In the genomic region with DNA sequence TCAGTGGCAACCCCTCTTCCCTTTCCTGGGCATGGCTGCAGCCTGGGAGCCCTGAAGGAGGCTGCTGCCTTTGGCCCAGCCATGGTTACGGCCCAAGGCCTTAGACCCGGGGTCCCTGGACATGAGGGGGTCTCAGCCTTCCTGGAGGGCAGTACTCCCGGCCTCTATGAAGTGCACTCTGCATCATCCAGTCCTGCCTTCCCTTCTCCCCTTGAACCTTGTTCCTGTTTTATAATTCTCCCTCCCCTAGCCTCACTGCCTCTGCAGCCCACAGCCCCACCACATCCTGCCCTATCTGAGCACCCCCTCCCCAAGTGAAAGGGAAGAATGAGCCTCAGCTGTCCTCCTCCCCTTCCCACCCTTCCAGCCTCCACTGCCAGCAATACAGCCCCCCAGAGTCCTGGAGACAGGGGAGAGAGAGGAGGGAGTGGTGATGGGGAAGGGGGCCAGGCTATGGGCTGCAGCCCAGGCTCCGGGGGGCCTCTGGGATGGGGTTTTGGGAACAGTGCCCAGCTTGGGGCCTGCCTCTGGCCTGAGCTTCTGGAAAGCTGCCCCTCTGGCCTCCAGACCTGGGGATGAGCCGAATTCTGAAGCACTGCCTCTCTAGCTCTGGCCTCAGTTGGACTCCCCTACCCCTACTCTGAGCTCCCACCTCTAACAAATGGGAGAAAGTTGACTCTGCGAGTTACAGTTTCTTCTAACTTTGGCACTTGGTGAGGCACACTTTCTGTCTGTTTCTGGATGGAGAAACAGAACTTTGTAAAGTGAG, we compare ENCODE assay signal across 10 cellular contexts. TPM values are rescaled to one million over a fixed set of nuclear protein-coding genes. Genes with fewer than 3 reads are reported as not detected.
DNase-seq lines count a peak whose midpoint lies in the region; ATAC-seq and TF ChIP-seq lines count a peak whose summit lies in the region.
"Had no signal": no experiment of that assay in that cellular context is flagged by ENCODE, and none has a peak within 500 bp of the region (broad histone marks: within the 10 kb centered on the region; RNA-seq: fewer than 3 reads in every experiment).

No MANE protein-coding gene starts in this region.

- peak overlapping the region; percentile 4 to 74 for H3K18ac ChIP-seq in mesenchymal stem cell (ENCODE audit: low read depth in 1 of 2, low read length in 2 of 2)

- peak overlapping the region; percentile 52 for H2BK15ac ChIP-seq in mesenchymal stem cell (ENCODE audit: low read depth, poor library complexity, severe bottlenecking)

- in situ Hi-C loops in transverse colon (cut with MboI; ENCODE audit: low pct_ligation_motif_present in 1 of 4, low pct_unique_long_range_greater_than_20kb in 1 of 4, low sequenced_read_pairs in 3 of 4): no loop called here

- no peak overlapping the region for H3K4me2 ChIP-seq in mesenchymal stem cell (ENCODE audit: low read length, poor library complexity, severe bottlenecking)

- H3K4ac ChIP-seq in mesenchymal stem cell (ENCODE audit: low read depth in 1 of 2, low read length in 2 of 2): peak overlapping the region; percentile 9 to 80

- no peak overlapping the region for H2BK5ac ChIP-seq in mesenchymal stem cell (ENCODE audit: low read depth, low read length, poor library complexity, severe bottlenecking)

- peak overlapping the region; percentile 81 for H3K9ac ChIP-seq in mesenchymal stem cell (ENCODE audit: low read length)

- H3K79me1 ChIP-seq in mesenchymal stem cell (replicated peaks; ENCODE audit: low read length, poor library complexity, severe bottlenecking): no peaks in the 10 kb centered on the region

- H3K23ac ChIP-seq in mesenchymal stem cell (ENCODE audit: low read length in 2 of 2): peak overlapping the region in 1 of 2 experiments; percentile 11

- H4K91ac ChIP-seq in mesenchymal stem cell (ENCODE audit: low read length): peak overlapping the region; percentile 94

- H2AFZ ChIP-seq in mesenchymal stem cell (ENCODE audit: low read depth, low read length): no peak overlapping the region

- intact Hi-C loops in transverse colon (cut with DNase I; ENCODE audit: low total_unique reads): no loop called here

- no peaks in the 10 kb centered on the region for H3K27me3 ChIP-seq in mesenchymal stem cell (ENCODE audit: control insufficient read depth in 1 of 2, insufficient read depth in 1 of 2, low read length in 2 of 2)
- no peaks in the 10 kb centered on the region for H3K27me3 ChIP-seq in transverse colon
- H3K27me3 ChIP-seq: SJSA1 had no signal

- peak overlapping the region; percentile 83 for H4K8ac ChIP-seq in mesenchymal stem cell (ENCODE audit: low read length)

- H2BK12ac ChIP-seq in mesenchymal stem cell (ENCODE audit: low read length in 2 of 2): peak overlapping the region; percentile 59 to 96

- ATAC-seq in HG02798 (IDR thresholded peaks at IDR 0.05; ENCODE audit: poor library complexity, unreplicated experiment): no peak

- DNase-seq in activated CD8-positive, alpha-beta memory T cell treated with anti-CD3 and anti-CD28 coated beads for 24 hours: peak; percentile 62
- no peak for DNase-seq in activated CD8-positive, alpha-beta memory T cell treated with anti-CD3 and anti-CD28 coated beads, Interleukin-2, amount 50 U/mL, for 4 hours
- DNase-seq in mesenchymal stem cell: no peak
- no peak for DNase-seq in transverse colon
- DNase-seq in DMS53 treated with DMSO at 0.1 percent for 48 hours (lab: John Stamatoyannopoulos, UW; ENCODE audit: unreplicated experiment): no peak
- DNase-seq in amniotic stem cell (lab: John Stamatoyannopoulos, UW): no peak
- DNase-seq: NCI-H1105 had no signal

- H3K4me3 ChIP-seq in mesenchymal stem cell (ENCODE audit: insufficient read depth in 1 of 2, low read depth in 1 of 2, low read length in 2 of 2) (peak overlapping the region in 1 of 2 experiments; percentile 66), transverse colon (no peak overlapping the region)
- H3K4me3 ChIP-seq: SJSA1 had no signal

- H3K4me1 ChIP-seq in mesenchymal stem cell (ENCODE audit: control insufficient read depth, insufficient read depth, low read depth, low read length) (peaks cover 34% of the 10 kb centered on the region), transverse colon (peaks cover 18 to 42% (median 26%) of the 10 kb centered on the region in 4 donors)

- no peaks in the 10 kb centered on the region for H3K9me3 ChIP-seq in mesenchymal stem cell (ENCODE audit: control insufficient read depth, low read length)
- H3K9me3 ChIP-seq in transverse colon: no peaks in the 10 kb centered on the region
- H3K9me3 ChIP-seq: SJSA1 had no signal

- peak overlapping the region; percentile 80 for H2BK120ac ChIP-seq in mesenchymal stem cell (ENCODE audit: low read depth, low read length)

- WGBS in mesenchymal stem cell: 82% methylated on average over 5 of the region's 6 CpGs
- WGBS in transverse colon (ENCODE audit: low coverage in 1 of 2), 2 donors: 72% methylated on average over 6 of the region's 6 CpGs; no CpG with 5 or more reads in 1 of the 2 donors

- no peak for TF ChIP-seq CTCF in transverse colon (IDR thresholded peaks at IDR 0.05)

- H2AK5ac ChIP-seq in mesenchymal stem cell (ENCODE audit: low read length, severe bottlenecking): peak overlapping the region; percentile 1

- no peak for TF ChIP-seq EP300 in transverse colon (IDR thresholded peaks at IDR 0.05; ENCODE audit: low read depth)

- no peak for TF ChIP-seq POLR2A in transverse colon (IDR thresholded peaks at IDR 0.05)

- peak overlapping the region in 1 of 2 experiments; percentile 1 for H3K14ac ChIP-seq in mesenchymal stem cell (ENCODE audit: low read length in 2 of 2)

- peaks cover 3 to 15% of the 10 kb centered on the region in 2 experiments for H3K36me3 ChIP-seq in mesenchymal stem cell (ENCODE audit: control insufficient read depth in 1 of 2, insufficient read depth in 2 of 2, low read depth in 1 of 2, low read length in 2 of 2)
- no peaks in the 10 kb centered on the region for H3K36me3 ChIP-seq in transverse colon
- H3K36me3 ChIP-seq: SJSA1 had no signal

- H3K27ac ChIP-seq in angular gyrus (ENCODE audit: low read depth, low read length) (peak overlapping the region; percentile 41), mesenchymal stem cell (ENCODE audit: low read length, poor library complexity, severe bottlenecking) (no peak overlapping the region), transverse colon (peak overlapping the region; percentile 46 to 53 (median 46))
- H3K27ac ChIP-seq: SJSA1 had no signal

RNA-seq across cellular contexts. Expression of a gene that starts 7.6 kb away (rescaled TPM):
- 0.08 TPM for polyA plus RNA-seq in mesenchymal stem cell (2013, experiment 1 of 2)
- 0.14 TPM for polyA plus RNA-seq in mesenchymal stem cell (2013, experiment 2 of 2)
- total RNA-seq in transverse colon: 1 to 10 TPM in 2 of 4 donors, under 1 TPM in 1, not detected in 1; 0.14 to 5.4 (median 4.9) TPM
- total RNA-seq: SJSA1 had no signal

RNA-seq across cellular contexts. Expression of a gene that starts 56.3 kb away (rescaled TPM):
- polyA plus RNA-seq in mesenchymal stem cell (2013, experiment 1 of 2): not detected
- 0.12 TPM for polyA plus RNA-seq in mesenchymal stem cell (2013, experiment 2 of 2)
- total RNA-seq in transverse colon: 1 to 10 TPM in 3 of 4 donors, not detected in 1; 1.2 to 4.2 (median 2.5) TPM
- total RNA-seq: SJSA1 had no signal
